ENCODE assay signal across 8 cellular contexts in the genomic region with DNA sequence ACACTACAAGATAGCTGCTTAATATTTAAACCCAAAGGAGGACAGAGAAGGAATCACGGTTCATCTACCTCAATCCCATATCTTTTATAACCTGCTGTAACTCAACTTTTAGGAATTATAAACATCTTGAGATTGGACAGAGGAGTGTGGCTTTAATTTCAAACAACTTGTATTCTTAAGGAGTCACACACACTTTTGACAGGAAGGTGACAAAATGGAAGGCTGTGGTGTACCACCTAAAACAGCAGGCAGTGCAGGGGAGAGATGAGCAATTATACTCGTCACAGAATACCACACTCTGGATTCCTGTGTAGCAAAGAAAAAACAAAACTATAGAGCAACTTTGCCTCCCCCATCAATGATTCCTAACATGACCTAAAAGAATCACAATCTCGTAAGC.
DNase-seq lines count a peak whose midpoint lies in the region; ATAC-seq and TF ChIP-seq lines count a peak whose summit lies in the region.

No MANE protein-coding gene starts in this region.

- H3K4me3 Mint-ChIP-seq in natural killer cell treated with Interleukin-12 subunit alpha and Interleukin-12 subunit beta and Interleukin-15 and Interleukin-18, amount 100 ng/mL, for 72 hours: peak overlapping the region; percentile 81

- peak overlapping the region; percentile 90 to 92 for H3K27ac Mint-ChIP-seq in natural killer cell treated with Interleukin-12 subunit alpha and Interleukin-12 subunit beta and Interleukin-15 and Interleukin-18, amount 100 ng/mL, for 72 hours

- H3K36me3 ChIP-seq in upper lobe of right lung: no peaks in the 10 kb centered on the region

- H3K9me3 ChIP-seq in upper lobe of right lung: no peaks in the 10 kb centered on the region

- H3K27me3 ChIP-seq in upper lobe of right lung: no peaks in the 10 kb centered on the region

- no peaks in the 10 kb centered on the region for H3K27me3 Mint-ChIP-seq in natural killer cell treated with Interleukin-12 subunit alpha and Interleukin-12 subunit beta and Interleukin-15 and Interleukin-18, amount 100 ng/mL, for 72 hours

- TF ChIP-seq CTCF in upper lobe of right lung (IDR thresholded peaks at IDR 0.05): no peak

- H3K4me1 Mint-ChIP-seq in natural killer cell treated with Interleukin-12 subunit alpha and Interleukin-12 subunit beta and Interleukin-15 and Interleukin-18, amount 100 ng/mL, for 72 hours (ENCODE audit: low read depth in 2 of 2): peaks cover 59 to 84% of the 10 kb centered on the region in 2 donors

- peaks cover 7% of the 10 kb centered on the region for H3K4me1 ChIP-seq in upper lobe of right lung

- intact Hi-C loops in upper lobe of right lung (cut with DNase I): no loop called here

- peaks cover 25% of the 10 kb centered on the region for H3K36me3 Mint-ChIP-seq in natural killer cell treated with Interleukin-12 subunit alpha and Interleukin-12 subunit beta and Interleukin-15 and Interleukin-18, amount 100 ng/mL, for 72 hours

- H3K4me3 ChIP-seq in upper lobe of right lung: no peak overlapping the region

- peak; percentile 30 for DNase-seq in T-helper 22 cell (ENCODE audit: low read depth)
- peak; percentile 69 for DNase-seq in natural killer cell treated with Interleukin-12 subunit alpha and Interleukin-12 subunit beta and Interleukin-15 and Interleukin-18, amount 100 ng/mL, for 72 hours (ENCODE audit: low spot score)
- DNase-seq in midbrain (lab: John Stamatoyannopoulos, UW): no peak
- DNase-seq in 8988T: no peak
- DNase-seq in upper lobe of right lung: no peak
- no peak for DNase-seq in ureter (ENCODE audit: low spot score)

- peak; percentile 59 for ATAC-seq in GM18520 (IDR thresholded peaks at IDR 0.05; ENCODE audit: unreplicated experiment)
- ATAC-seq in HG02678 (IDR thresholded peaks at IDR 0.05; ENCODE audit: unreplicated experiment): peak; percentile 55
- ATAC-seq in natural killer cell treated with Interleukin-12 subunit alpha and Interleukin-12 subunit beta and Interleukin-15 and Interleukin-18, amount 100 ng/mL, for 72 hours: peak; percentile 89 to 91
- ATAC-seq in upper lobe of right lung: no peak

- H3K9me3 Mint-ChIP-seq in natural killer cell treated with Interleukin-12 subunit alpha and Interleukin-12 subunit beta and Interleukin-15 and Interleukin-18, amount 100 ng/mL, for 72 hours: no peaks in the 10 kb centered on the region

- no peak overlapping the region for H3K27ac ChIP-seq in upper lobe of right lung

Comparison
In these comparisons a context has a peak if more than half of its experiments do, and no peak if none do; other contexts are left out.
1. DNase-seq: peak in T-helper 22 cell (single experiment) and natural killer cell treated with Interleukin-12 subunit alpha and Interleukin-12 subunit beta and Interleukin-15 and Interleukin-18, amount 100 ng/mL, for 72 hours (single experiment); none in midbrain (single experiment), 8988T (single experiment), upper lobe of right lung (single experiment) and ureter (single experiment).